8 cellular contexts compared by ENCODE assay signal in genomic region chr13:24618219-24618955, GRCh38.
A peak's percentile ranks its signal among the peaks of the same experiment; 100 is the strongest.
DNase-seq lines count a peak whose midpoint lies in the region; ATAC-seq, FAIRE-seq and TF ChIP-seq lines count a peak whose summit lies in the region.

No MANE protein-coding gene starts in this region.

- DNase-seq in GM12892 (ENCODE audit: insufficient read length) (no peak), SIG-M5 (lab: John Stamatoyannopoulos, UW) (peak; percentile 17), MCF 10A (ENCODE audit: unreplicated experiment) (no peak), NCI-H510A treated with DMSO at 0.1 percent for 48 hours (lab: John Stamatoyannopoulos, UW) (no peak), frontal cortex (ENCODE audit: low spot score in 2 of 2) (no peak)
- DNase-seq in activated naive CD4-positive, alpha-beta T cell treated with anti-CD3 and anti-CD28 coated beads, Interleukin-2, amount 50 U/mL, for 72 hours (ENCODE audit: low spot score in 2 of 2) = peak; percentile 46 to 78
- peak; percentile 42 for DNase-seq in stimulated activated CD8-positive, alpha-beta memory T cell treated with anti-CD3 and anti-CD28 coated beads, Interleukin-12 subunit alpha, Interleukin-12 subunit beta, amount 100 ng/mL, for 1 hour (ENCODE audit: low read depth)

- POLR2A ChIA-PET in MCF 10A (lab: Yijun Ruan, JAX) = interaction anchor here (0.6 to 1.5 kb wide), 3 partner anchors 11 to 1468 kb away, joined by 3 to 4 read pairs (median 3); no protein-coding TSS in a partner anchor

- no peak for TF ChIP-seq CTCF in MCF 10A (IDR thresholded peaks at IDR 0.05; ENCODE audit: unreplicated experiment)

- H3K27ac Mint-ChIP-seq in activated naive CD4-positive, alpha-beta T cell treated with anti-CD3 and anti-CD28 coated beads, Interleukin-2, amount 50 U/mL, for 72 hours = peak overlapping the region; percentile 12 to 56
- no peak overlapping the region for H3K27ac Mint-ChIP-seq in MCF 10A (ENCODE audit: low read depth, unreplicated experiment)

- CTCF ChIA-PET in MCF 10A (lab: Yijun Ruan, JAX) = interaction anchor here (0.6 kb wide), 1 partner anchor 55 kb away, joined by 3 read pairs; no protein-coding TSS in a partner anchor

- TF ChIP-seq POLR2A in GM12892 (IDR thresholded peaks at IDR 0.05; ENCODE audit: low read depth, low read length) = no peak

- ATAC-seq in HG02798 (IDR thresholded peaks at IDR 0.05; ENCODE audit: poor library complexity, unreplicated experiment) = peak; percentile 84
- ATAC-seq in activated naive CD4-positive, alpha-beta T cell treated with anti-CD3 and anti-CD28 coated beads, Interleukin-2, amount 50 U/mL, for 72 hours = peak; percentile 88 to 89

- intact Hi-C loops in MCF 10A (cut with micrococcal nuclease) = no loop called here

- no peaks in the 10 kb centered on the region for H3K27me3 Mint-ChIP-seq in MCF 10A (ENCODE audit: insufficient read depth, unreplicated experiment)

- FAIRE-seq in GM12892 (lab: Jason Lieb, UNC) = peak; percentile 64
- FAIRE-seq in frontal cortex (lab: Jason Lieb, UNC) = no peak

- no peaks in the 10 kb centered on the region for H3K36me3 Mint-ChIP-seq in activated naive CD4-positive, alpha-beta T cell treated with anti-CD3 and anti-CD28 coated beads, Interleukin-2, amount 50 U/mL, for 72 hours
- no peaks in the 10 kb centered on the region for H3K36me3 Mint-ChIP-seq in MCF 10A (ENCODE audit: insufficient read depth, unreplicated experiment)

- no TSS peak for BruUV-seq in MCF 10A (replicated peaks; lab: Mats Ljungman, UMichigan)

- no peak overlapping the region for H3K4me3 Mint-ChIP-seq in MCF 10A (ENCODE audit: unreplicated experiment)

- H3K4me1 Mint-ChIP-seq in MCF 10A (ENCODE audit: insufficient read depth, unreplicated experiment) = no peaks in the 10 kb centered on the region

- H3K9me3 Mint-ChIP-seq in activated naive CD4-positive, alpha-beta T cell treated with anti-CD3 and anti-CD28 coated beads, Interleukin-2, amount 50 U/mL, for 72 hours = no peaks in the 10 kb centered on the region
- H3K9me3 Mint-ChIP-seq in MCF 10A (ENCODE audit: unreplicated experiment) = no peaks in the 10 kb centered on the region

Comparison
In these comparisons a context has a peak if more than half of its experiments do, and no peak if none do; other contexts are left out.
1. DNase-seq: peak in SIG-M5 (single experiment), activated naive CD4-positive, alpha-beta T cell treated with anti-CD3 and anti-CD28 coated beads, Interleukin-2, amount 50 U/mL, for 72 hours (2 of 2) and stimulated activated CD8-positive, alpha-beta memory T cell treated with anti-CD3 and anti-CD28 coated beads, Interleukin-12 subunit alpha, Interleukin-12 subunit beta, amount 100 ng/mL, for 1 hour (single experiment); none in GM12892 (single experiment), MCF 10A (single experiment), NCI-H510A treated with DMSO at 0.1 percent for 48 hours (single experiment) and frontal cortex (0 of 2).